Comparison of ENCODE assay signal across 8 cellular contexts in the genomic region with DNA sequence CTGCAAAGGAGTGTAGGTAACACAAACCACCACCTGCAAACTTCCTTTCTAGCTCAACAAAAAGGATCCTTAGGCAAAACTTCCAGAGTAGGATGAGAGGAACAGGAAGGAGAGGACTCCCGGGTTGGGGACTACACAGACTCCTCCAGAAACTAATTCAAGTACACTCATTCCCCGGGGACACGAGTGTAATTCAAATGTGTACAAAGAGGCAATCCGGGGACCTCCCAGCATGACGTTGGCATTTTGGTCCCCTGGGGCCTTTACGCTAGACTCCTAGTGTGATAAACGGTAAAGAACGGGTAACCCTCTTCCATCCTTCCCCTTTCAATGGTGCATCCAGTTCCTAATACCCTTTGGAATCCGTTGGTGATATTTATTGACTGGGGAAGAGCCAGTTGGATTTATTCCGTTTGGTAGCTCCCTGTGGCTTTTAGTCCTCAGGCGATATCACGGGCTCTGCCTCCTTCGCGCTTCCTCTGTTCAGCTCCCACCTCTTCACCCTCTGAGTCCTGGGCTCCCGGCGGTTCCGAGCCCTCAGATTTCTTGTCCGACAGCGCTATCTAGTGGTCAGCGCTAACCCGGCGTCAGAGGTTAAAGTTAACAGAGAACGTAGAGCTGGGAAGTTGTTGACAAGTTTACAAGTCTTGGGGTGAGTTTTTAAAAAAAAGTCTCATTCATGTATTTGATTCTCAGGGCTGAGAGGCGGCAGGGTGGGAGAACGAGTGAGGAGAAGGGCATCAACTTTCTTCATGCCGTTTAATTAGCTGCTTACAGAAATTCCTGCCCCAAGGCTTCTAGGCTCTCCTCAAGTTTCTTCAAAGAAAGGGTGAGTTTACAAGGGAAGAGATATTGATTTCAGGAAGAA. TPM values are rescaled to one million over a fixed set of nuclear protein-coding genes. Genes with fewer than 3 reads are reported as not detected.
DNase-seq lines count a peak whose midpoint lies in the region; ATAC-seq and TF ChIP-seq lines count a peak whose summit lies in the region.

No MANE protein-coding gene starts in this region.

- peak overlapping the region; percentile 26 to 35 for H3K4ac ChIP-seq in mesenchymal stem cell (ENCODE audit: low read depth in 1 of 2, low read length in 2 of 2)

- peaks cover 0 to 24% (median 14%) of the 10 kb centered on the region in 7 donors for H3K9me3 Mint-ChIP-seq in CD14-positive monocyte

- H2AK5ac ChIP-seq in mesenchymal stem cell (ENCODE audit: low read length, severe bottlenecking): no peak overlapping the region

- H3K27ac Mint-ChIP-seq in CD14-positive monocyte: no peak overlapping the region

- peak overlapping the region; percentile 95 for H3K9ac ChIP-seq in mesenchymal stem cell (ENCODE audit: low read length)

- H3K27me3 Mint-ChIP-seq in CD14-positive monocyte (ENCODE audit: low read depth in 3 of 3): peaks cover 55 to 65% (median 63%) of the 10 kb centered on the region in 3 donors

- H2BK120ac ChIP-seq in mesenchymal stem cell (ENCODE audit: low read depth, low read length): peak overlapping the region; percentile 35

- WGBS in ectodermal cell, 2 experiments: 2% methylated on average over 26 of the region's 26 CpGs
- WGBS in mesenchymal stem cell: 2% methylated on average over 25 of the region's 26 CpGs

- H3K14ac ChIP-seq in mesenchymal stem cell (ENCODE audit: low read length in 2 of 2): no peak overlapping the region

- H3K27me3 ChIP-seq in ectodermal cell (ENCODE audit: control insufficient read depth, insufficient read depth, low read length, poor library complexity, severe bottlenecking) (peaks cover 58% of the 10 kb centered on the region), mesenchymal stem cell (ENCODE audit: control insufficient read depth in 1 of 2, insufficient read depth in 1 of 2, low read length in 2 of 2) (no peaks in the 10 kb centered on the region)

- peak overlapping the region; percentile 24 for H3K4me2 ChIP-seq in mesenchymal stem cell (ENCODE audit: low read length, poor library complexity, severe bottlenecking)

- peak overlapping the region; percentile 63 for H2BK15ac ChIP-seq in mesenchymal stem cell (ENCODE audit: low read depth, poor library complexity, severe bottlenecking)

- intact Hi-C loops in CD14-positive monocyte (cut with micrococcal nuclease): loop anchor here in 1 of 2 donors (2.0 kb wide), 1 partner anchor 1470 kb away; no protein-coding TSS in a partner anchor

- peak overlapping the region; percentile 60 to 87 for H3K4me3 Mint-ChIP-seq in CD14-positive monocyte

- peaks cover 0 to 18% of the 10 kb centered on the region in 2 donors for H3K36me3 Mint-ChIP-seq in CD14-positive monocyte

- peak overlapping the region; percentile 28 for H4K91ac ChIP-seq in mesenchymal stem cell (ENCODE audit: low read length)

- peak overlapping the region; percentile 38 to 81 for H2BK12ac ChIP-seq in mesenchymal stem cell (ENCODE audit: low read length in 2 of 2)

- no peak overlapping the region for H3K27ac ChIP-seq in ectodermal cell (ENCODE audit: insufficient read depth, low read depth, low read length, poor library complexity, severe bottlenecking)
- no peak overlapping the region for H3K27ac ChIP-seq in mesenchymal stem cell (ENCODE audit: low read length, poor library complexity, severe bottlenecking)

- DNase-seq in CD14-positive monocyte (ENCODE audit: low spot score) (peak; percentile 70), NCI-H524 treated with DMSO at 0.1 percent for 48 hours (lab: John Stamatoyannopoulos, UW) (peak; percentile 29), mesenchymal stem cell (peak; percentile 90)
- peak; percentile 71 to 81 for DNase-seq in activated CD4-positive, alpha-beta T cell treated with anti-CD3 and anti-CD28 coated beads, Interleukin-2, amount 50 U/mL, for 4 hours
- DNase-seq in stimulated activated CD8-positive, alpha-beta memory T cell treated with anti-CD3 and anti-CD28 coated beads, Interleukin-15, amount 100 ng/mL, for 4 hours (ENCODE audit: low read depth in 2 of 2): peak; percentile 47 to 56

- no peak overlapping the region for H2BK5ac ChIP-seq in mesenchymal stem cell (ENCODE audit: low read depth, low read length, poor library complexity, severe bottlenecking)

- H2AFZ ChIP-seq in mesenchymal stem cell (ENCODE audit: low read depth, low read length): peak overlapping the region; percentile 16

- H3K9me3 ChIP-seq in ectodermal cell (ENCODE audit: control insufficient read depth, low read length) (no peaks in the 10 kb centered on the region), mesenchymal stem cell (ENCODE audit: control insufficient read depth, low read length) (no peaks in the 10 kb centered on the region)

- H3K23ac ChIP-seq in mesenchymal stem cell (ENCODE audit: low read length in 2 of 2): no peak overlapping the region

- H4K8ac ChIP-seq in mesenchymal stem cell (ENCODE audit: low read length): peak overlapping the region; percentile 45

- ATAC-seq in GM19328 (IDR thresholded peaks at IDR 0.05; ENCODE audit: unreplicated experiment): peak; percentile 66
- ATAC-seq in HG03442 (IDR thresholded peaks at IDR 0.05; ENCODE audit: unreplicated experiment): peak; percentile 79

- peaks cover 53% of the 10 kb centered on the region for H3K4me1 Mint-ChIP-seq in CD14-positive monocyte

- H3K36me3 ChIP-seq in ectodermal cell (ENCODE audit: control insufficient read depth, insufficient read depth, low read length): no peaks in the 10 kb centered on the region
- no peaks in the 10 kb centered on the region for H3K36me3 ChIP-seq in mesenchymal stem cell (ENCODE audit: control insufficient read depth in 1 of 2, insufficient read depth in 2 of 2, low read depth in 1 of 2, low read length in 2 of 2)

- H3K4me3 ChIP-seq in ectodermal cell (ENCODE audit: insufficient read depth, low read depth, low read length): peak overlapping the region; percentile 3
- peak overlapping the region in 1 of 2 experiments; percentile 96 for H3K4me3 ChIP-seq in mesenchymal stem cell (ENCODE audit: insufficient read depth in 1 of 2, low read depth in 1 of 2, low read length in 2 of 2)

- peaks cover 26% of the 10 kb centered on the region for H3K4me1 ChIP-seq in ectodermal cell (ENCODE audit: control insufficient read depth, insufficient read depth, low read length)
- peaks cover 12% of the 10 kb centered on the region for H3K4me1 ChIP-seq in mesenchymal stem cell (ENCODE audit: control insufficient read depth, insufficient read depth, low read depth, low read length)

- H3K79me1 ChIP-seq in mesenchymal stem cell (replicated peaks; ENCODE audit: low read length, poor library complexity, severe bottlenecking): peaks cover 4% of the 10 kb centered on the region

- TF ChIP-seq CTCF in CD14-positive monocyte (IDR thresholded peaks at IDR 0.05): peak; percentile 86

- H3K18ac ChIP-seq in mesenchymal stem cell (ENCODE audit: low read depth in 1 of 2, low read length in 2 of 2): peak overlapping the region; percentile 40 to 73

RNA-seq across cellular contexts. Expression of a gene that starts 2.9 kb away (rescaled TPM):
- polyA plus RNA-seq in CD14-positive monocyte: not detected
- 2.5 TPM for polyA plus RNA-seq in ectodermal cell (2013, experiment 1 of 4)
- polyA plus RNA-seq in ectodermal cell (2013, experiment 2 of 4): 2.9 TPM
- 3.1 TPM for polyA plus RNA-seq in ectodermal cell (2013, experiment 3 of 4)
- polyA plus RNA-seq in ectodermal cell (2013, experiment 4 of 4): 4.0 TPM
- 353 TPM for polyA plus RNA-seq in mesenchymal stem cell (2013, experiment 1 of 2)
- polyA plus RNA-seq in mesenchymal stem cell (2013, experiment 2 of 2): 326 TPM

RNA-seq across cellular contexts. Expression of a gene that starts 34.8 kb away (rescaled TPM):
- polyA plus RNA-seq in CD14-positive monocyte: 100 to 1,000 TPM; 798 to 846 TPM
- 212 TPM for polyA plus RNA-seq in ectodermal cell (2013, experiment 1 of 4)
- polyA plus RNA-seq in ectodermal cell (2013, experiment 2 of 4): 212 TPM
- polyA plus RNA-seq in ectodermal cell (2013, experiment 3 of 4): 205 TPM
- 217 TPM for polyA plus RNA-seq in ectodermal cell (2013, experiment 4 of 4)
- polyA plus RNA-seq in mesenchymal stem cell (2013, experiment 1 of 2): 986 TPM
- polyA plus RNA-seq in mesenchymal stem cell (2013, experiment 2 of 2): 1,021 TPM

Comparison
In these comparisons a context has a peak if more than half of its experiments do, and no peak if none do; other contexts are left out.
1. DNase-seq: peak in every context shown above with its lines; median percentile 90 in mesenchymal stem cell; 76 in activated CD4-positive, alpha-beta T cell treated with anti-CD3 and anti-CD28 coated beads, Interleukin-2, amount 50 U/mL, for 4 hours; 70 in CD14-positive monocyte; 52 in stimulated activated CD8-positive, alpha-beta memory T cell treated with anti-CD3 and anti-CD28 coated beads, Interleukin-15, amount 100 ng/mL, for 4 hours; 29 in NCI-H524 treated with DMSO at 0.1 percent for 48 hours.